Comparison of ENCODE assay signal across 8 cellular contexts in the genomic region with DNA sequence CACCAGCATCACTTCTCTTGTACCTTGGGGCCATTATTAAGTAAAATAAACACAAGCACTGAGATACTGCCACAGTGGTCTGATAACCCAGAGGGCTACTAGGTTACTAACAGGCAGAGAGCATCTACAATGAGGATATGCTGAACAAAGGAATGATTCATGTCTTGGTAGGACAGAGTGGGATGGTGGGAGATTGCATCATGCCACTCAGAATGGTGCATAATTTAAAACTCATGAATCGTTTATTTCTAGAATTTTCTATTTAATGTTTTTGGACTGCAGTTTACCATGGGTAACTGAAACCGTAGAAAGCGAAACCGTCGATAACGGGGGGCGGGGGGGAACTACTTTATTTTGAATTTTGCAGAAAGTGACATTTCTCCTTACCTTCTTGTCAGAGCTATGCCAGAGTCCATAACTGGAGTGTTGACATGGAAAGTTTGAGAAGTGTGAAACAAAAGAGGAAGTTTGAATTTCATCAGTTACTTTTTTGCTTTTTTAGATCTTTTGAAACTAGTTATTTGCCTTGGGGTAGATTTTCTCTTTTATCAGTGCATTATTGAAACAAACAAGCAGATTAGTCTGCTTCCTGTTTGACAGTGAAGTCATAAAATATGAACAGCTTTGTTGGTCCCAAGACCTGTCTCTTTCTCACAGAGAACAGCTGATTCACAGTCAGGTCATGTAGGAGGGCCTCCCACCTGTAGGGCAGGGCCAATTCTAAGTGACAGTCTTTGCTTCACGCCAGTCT.
DNase-seq lines count a peak whose midpoint lies in the region; ATAC-seq lines count a peak whose summit lies in the region.

No MANE protein-coding gene starts in this region.

- no peak overlapping the region for H3K4me3 ChIP-seq in HAP-1

- in situ Hi-C loops in HAP-1 (cut with MboI; ENCODE audit: low sequenced_read_pairs) = loop anchor here (10.0 kb wide), 1 partner anchor 425 kb away; no protein-coding TSS in a partner anchor

- ATAC-seq in HG03025 (IDR thresholded peaks at IDR 0.05; ENCODE audit: low FRiP score, unreplicated experiment) (peak; percentile 99), left colon (peak; percentile 79)

- intact Hi-C loops in left colon (cut with DNase I, micrococcal nuclease) = loop anchor here in 1 of 2 donors (5.0 kb wide), 1 partner anchor 152 kb away; a partner anchor contains a TSS

- H3K27me3 ChIP-seq in HAP-1 (ENCODE audit: low read depth) = no peaks in the 10 kb centered on the region

- H3K9me3 ChIP-seq in HAP-1 = no peaks in the 10 kb centered on the region

- no peaks in the 10 kb centered on the region for H3K36me3 ChIP-seq in HAP-1 (replicated peaks)

- DNase-seq in stimulated activated CD4-positive, alpha-beta T cell treated with anti-CD3 and anti-CD28 coated beads, Interleukin-15, amount 100 ng/mL, for 48 hours (ENCODE audit: low read depth in 2 of 2) = peak; percentile 18 to 19
- DNase-seq in stimulated activated CD4-positive, alpha-beta T cell treated with anti-CD3 and anti-CD28 coated beads, Interleukin-2, amount 100 ng/mL, for 48 hours = no peak
- DNase-seq in RPMI8226 (peak; percentile 63), left colon (no peak), HAP-1 (ENCODE audit: low spot score in 2 of 2) (no peak), AG08395 (ENCODE audit: low spot score) (no peak), NCI-H2196 (lab: John Stamatoyannopoulos, UW; ENCODE audit: unreplicated experiment) (no peak)

- H3K4me1 ChIP-seq in HAP-1 = no peaks in the 10 kb centered on the region

Comparison
In these comparisons a context has a peak if more than half of its experiments do, and no peak if none do; other contexts are left out.
1. DNase-seq: peak in stimulated activated CD4-positive, alpha-beta T cell treated with anti-CD3 and anti-CD28 coated beads, Interleukin-15, amount 100 ng/mL, for 48 hours (2 of 2) and RPMI8226 (single experiment); none in stimulated activated CD4-positive, alpha-beta T cell treated with anti-CD3 and anti-CD28 coated beads, Interleukin-2, amount 100 ng/mL, for 48 hours (0 of 2), left colon (0 of 2), HAP-1 (0 of 2), AG08395 (single experiment) and NCI-H2196 (single experiment).